ENCODE assay signal across 13 cellular contexts in genomic region chr15:48592221-48592731, GRCh38. TPM values are rescaled to one million over a fixed set of nuclear protein-coding genes. Genes with fewer than 3 reads are reported as not detected.
DNase-seq lines count a peak whose midpoint lies in the region; ATAC-seq, FAIRE-seq and TF ChIP-seq lines count a peak whose summit lies in the region.
"Had no signal": no experiment of that assay in that cellular context is flagged by ENCODE, and none has a peak within 500 bp of the region (broad histone marks: within the 10 kb centered on the region; RNA-seq: fewer than 3 reads in every experiment).

No MANE protein-coding gene starts in this region.

- no peaks in the 10 kb centered on the region for H3K27me3 ChIP-seq in BLaER1
- no peaks in the 10 kb centered on the region for H3K27me3 ChIP-seq in body of pancreas
- no peaks in the 10 kb centered on the region for H3K27me3 ChIP-seq in CD4-positive, alpha-beta T cell (ENCODE audit: control insufficient read depth, insufficient read depth, low read length)
- no peaks in the 10 kb centered on the region for H3K27me3 ChIP-seq in small intestine (ENCODE audit: control insufficient read depth in 2 of 2, insufficient read depth in 2 of 2, low read length in 2 of 2)
- H3K27me3 ChIP-seq in vagina = no peaks in the 10 kb centered on the region

- H3K36me3 ChIP-seq in BLaER1 (no peaks in the 10 kb centered on the region), body of pancreas (replicated peaks in 1 of 2; ENCODE audit: insufficient read depth in 1 of 2, low read depth in 2 of 2) (no peaks in the 10 kb centered on the region), mesodermal cell (ENCODE audit: control insufficient read depth, insufficient read depth, low read length) (peaks cover 8% of the 10 kb centered on the region), small intestine (ENCODE audit: control insufficient read depth in 2 of 2, insufficient read depth in 2 of 2, low read length in 2 of 2) (no peaks in the 10 kb centered on the region), vagina (no peaks in the 10 kb centered on the region)

- no peaks in the 10 kb centered on the region for H3K4me1 Mint-ChIP-seq in CD4-positive, alpha-beta T cell (ENCODE audit: low read depth)

- no peak overlapping the region for H3K27ac Mint-ChIP-seq in CD4-positive, alpha-beta T cell
- H3K27ac Mint-ChIP-seq: activated CD8-positive, alpha-beta T cell treated with anti-CD3 and anti-CD28 coated beads for 36 hours had no signal

- FAIRE-seq in small intestine (lab: Jason Lieb, UNC) = no peak
- no peak for FAIRE-seq in H54 (lab: Jason Lieb, UNC)

- POLR2A ChIA-PET in CD4-positive, alpha-beta T cell (lab: Charles Lee) = no interaction called here

- ATAC-seq in body of pancreas = peak; percentile 47
- ATAC-seq in CD4-positive, alpha-beta T cell (ENCODE audit: poor library complexity) = no peak
- ATAC-seq: activated CD8-positive, alpha-beta T cell treated with anti-CD3 and anti-CD28 coated beads for 36 hours had no signal

- peak overlapping the region; percentile 18 for H3K4me2 ChIP-seq in BLaER1

- H3K9ac ChIP-seq in BLaER1 = no peak overlapping the region

- H3K27ac ChIP-seq in BLaER1 (no peak overlapping the region), body of pancreas (no peak overlapping the region), mesodermal cell (ENCODE audit: low read depth, low read length, severe bottlenecking) (peak overlapping the region; percentile 66), small intestine (ENCODE audit: low read depth in 1 of 2, low read length in 1 of 2) (no peak overlapping the region), vagina (no peak overlapping the region)
- H3K27ac ChIP-seq in CD4-positive, alpha-beta T cell (ENCODE audit: low read depth, low read length) = no peak overlapping the region

- no peak overlapping the region for H3K4me3 ChIP-seq in BLaER1
- H3K4me3 ChIP-seq in body of pancreas = no peak overlapping the region
- H3K4me3 ChIP-seq in mesodermal cell (ENCODE audit: extremely low read depth, insufficient read depth, low read length, poor library complexity, severe bottlenecking) = no peak overlapping the region
- no peak overlapping the region for H3K4me3 ChIP-seq in small intestine (ENCODE audit: low read depth in 1 of 2, low read length in 2 of 2)
- no peak overlapping the region for H3K4me3 ChIP-seq in vagina

- intact Hi-C loops in body of pancreas (cut with DNase I) = no loop called here
- intact Hi-C loops in CD4-positive, alpha-beta T cell (cut with DNase I, micrococcal nuclease) = no loop called here
- intact Hi-C loops in vagina (cut with DNase I) = no loop called here

- in situ Hi-C loops in KBM-7 (cut with MboI; ENCODE audit: low pct_unique_long_range_greater_than_20kb, low sequenced_read_pairs) = no loop called here

- H3K36me3 Mint-ChIP-seq in CD4-positive, alpha-beta T cell (ENCODE audit: low read depth) = no peaks in the 10 kb centered on the region

- no peaks in the 10 kb centered on the region for H3K9me3 ChIP-seq in BLaER1
- H3K9me3 ChIP-seq in body of pancreas = no peaks in the 10 kb centered on the region
- H3K9me3 ChIP-seq in mesodermal cell (ENCODE audit: control insufficient read depth, low read length) = no peaks in the 10 kb centered on the region
- H3K9me3 ChIP-seq in CD4-positive, alpha-beta T cell (ENCODE audit: control insufficient read depth, low read length) = no peaks in the 10 kb centered on the region
- H3K9me3 ChIP-seq in small intestine (ENCODE audit: control insufficient read depth, low read depth) = no peaks in the 10 kb centered on the region
- no peaks in the 10 kb centered on the region for H3K9me3 ChIP-seq in vagina

- TF ChIP-seq CTCF in body of pancreas (IDR thresholded peaks at IDR 0.05) (no peak), vagina (IDR thresholded peaks at IDR 0.05) (no peak)
- no peak for TF ChIP-seq CTCF in CD4-positive, alpha-beta T cell (IDR thresholded peaks at IDR 0.05)

- peaks cover 26% of the 10 kb centered on the region for H3K4me1 ChIP-seq in BLaER1
- H3K4me1 ChIP-seq in body of pancreas = no peaks in the 10 kb centered on the region
- peaks cover 12% of the 10 kb centered on the region for H3K4me1 ChIP-seq in mesodermal cell (ENCODE audit: control insufficient read depth, insufficient read depth, low read length, poor library complexity, severe bottlenecking)
- no peaks in the 10 kb centered on the region for H3K4me1 ChIP-seq in small intestine (ENCODE audit: control insufficient read depth in 2 of 2, insufficient read depth in 1 of 2, low read depth in 1 of 2, low read length in 1 of 2)
- peaks cover 4% of the 10 kb centered on the region for H3K4me1 ChIP-seq in vagina

- WGBS in body of pancreas, 2 donors = 53 to 56% methylated on average over 2 of the region's 2 CpGs
- WGBS in mesodermal cell (ENCODE audit: insufficient coverage in 2 of 2), 2 experiments = 92% methylated on average over 2 of the region's 2 CpGs; no CpG with 5 or more reads in 1 of the 2 experiments
- WGBS in small intestine, 3 donors = 47 to 56% (median 56%) methylated on average over 2 of the region's 2 CpGs

- DNase-seq in KBM-7 (peak; percentile 9), body of pancreas (no peak), small intestine (no peak), H54 (ENCODE audit: insufficient read length, low spot score) (no peak), vagina (ENCODE audit: extremely low spot score in 2 of 2) (no peak)
- no peak for DNase-seq in CD4-positive, alpha-beta T cell
- DNase-seq: activated CD8-positive, alpha-beta T cell treated with anti-CD3 and anti-CD28 coated beads for 36 hours; anterior cingulate cortex; foreskin melanocyte; NCI-H2081; stimulated activated CD4-positive, alpha-beta T cell treated with anti-CD3 and anti-CD28 coated beads, Interleukin-4, amount 100 ng/mL, for 4 hours had no signal

- H3K27me3 Mint-ChIP-seq in CD4-positive, alpha-beta T cell = no peaks in the 10 kb centered on the region
- H3K27me3 Mint-ChIP-seq: activated CD8-positive, alpha-beta T cell treated with anti-CD3 and anti-CD28 coated beads for 36 hours had no signal

- H4K20me1 ChIP-seq in BLaER1 = no peaks in the 10 kb centered on the region

- no peak overlapping the region for H3K4me3 Mint-ChIP-seq in CD4-positive, alpha-beta T cell
- H3K4me3 Mint-ChIP-seq: activated CD8-positive, alpha-beta T cell treated with anti-CD3 and anti-CD28 coated beads for 36 hours had no signal

- CTCF ChIA-PET in CD4-positive, alpha-beta T cell (lab: Charles Lee) = no interaction called here

- no peaks in the 10 kb centered on the region for H3K9me3 Mint-ChIP-seq in CD4-positive, alpha-beta T cell
- H3K9me3 Mint-ChIP-seq: activated CD8-positive, alpha-beta T cell treated with anti-CD3 and anti-CD28 coated beads for 36 hours had no signal

- TF ChIP-seq POLR2A in body of pancreas (IDR thresholded peaks at IDR 0.05) = no peak
- no peak for TF ChIP-seq POLR2A in H54 (IDR thresholded peaks at IDR 0.05; ENCODE audit: low read depth, low read length)
- TF ChIP-seq POLR2A in vagina (IDR thresholded peaks at IDR 0.05) = no peak

RNA-seq across cellular contexts. Expression of gene FBN1, which starts 53.2 kb away (rescaled TPM):
- 10 to 100 TPM; 12.7 to 51.1 TPM for total RNA-seq in body of pancreas
- 47.7 TPM for polyA plus RNA-seq in mesodermal cell (2013, experiment 1 of 2)
- polyA plus RNA-seq in mesodermal cell (2013, experiment 2 of 2) = 41.2 TPM
- under 1 TPM; 0.11 to 0.25 TPM for total RNA-seq in CD4-positive, alpha-beta T cell
- polyA plus RNA-seq in small intestine = 10 to 100 TPM in 1 of 3 donors, 1 to 10 TPM in 2; 1.1 to 20.3 (median 2.2) TPM
- total RNA-seq in vagina = 102 TPM

Comparison
In these comparisons a context has a peak if more than half of its experiments do, and no peak if none do; other contexts are left out.
1. RNA of gene FBN1, which starts 53.2 kb away (total RNA-seq): 102 TPM in vagina (single experiment) and 12.7 to 51.1 TPM in body of pancreas; 0.11 to 0.25 TPM in CD4-positive, alpha-beta T cell; every median in the first group is over 10 times any median in the second.